8 cellular contexts compared by ENCODE assay signal in the genomic region with DNA sequence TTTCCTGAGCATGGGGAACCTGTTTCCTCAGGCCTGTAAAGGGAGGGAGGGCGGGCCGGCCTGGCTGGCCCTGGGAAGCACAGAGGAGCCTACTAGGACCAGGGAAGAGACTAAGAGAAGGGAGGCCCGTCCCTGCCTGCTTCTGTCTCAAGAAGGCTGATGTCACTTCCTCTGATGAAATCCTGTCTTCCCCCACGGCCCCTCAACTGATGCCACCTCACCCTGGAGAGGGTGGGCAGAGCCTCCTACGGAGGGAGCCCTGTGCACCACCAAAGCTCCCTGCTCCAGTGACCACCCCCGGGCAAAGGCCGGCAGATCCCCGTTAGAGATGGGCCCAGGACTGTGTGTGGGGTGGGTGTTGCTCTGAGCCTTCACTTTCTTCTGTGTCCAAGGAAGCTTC. TPM values are rescaled to one million over a fixed set of nuclear protein-coding genes. Genes with fewer than 3 reads are reported as not detected.
DNase-seq lines count a peak whose midpoint lies in the region; ATAC-seq, FAIRE-seq and TF ChIP-seq lines count a peak whose summit lies in the region.

No MANE protein-coding gene starts in this region.

- intact Hi-C loops in adrenal gland (cut with DNase I): loop anchor here in 1 of 2 donors (5.0 kb wide), 1 partner anchor 35 kb away; no protein-coding TSS in a partner anchor
- intact Hi-C loops in left lung (cut with DNase I): no loop called here
- intact Hi-C loops in PC-9 (cut with micrococcal nuclease; ENCODE audit: unreplicated experiment): no loop called here

- ATAC-seq in A549: peak; percentile 15 to 26; a peak in 4 of 6 replicates
- ATAC-seq in left lung: peak; percentile 22
- no peak for ATAC-seq in T-helper 17 cell

- peaks cover 7% of the 10 kb centered on the region; the same call in 2 of the 3 replicates for H3K4me1 ChIP-seq in A549
- peaks cover 0 to 17% of the 10 kb centered on the region in 2 donors for H3K4me1 ChIP-seq in adrenal gland (replicated peaks in 1 of 2)
- H3K4me1 ChIP-seq in left lung: peaks cover 0 to 75% of the 10 kb centered on the region in 2 donors
- H3K4me1 ChIP-seq in PC-9 (replicated peaks; ENCODE audit: insufficient read depth): no peaks in the 10 kb centered on the region

- TF ChIP-seq CTCF in A549 (IDR thresholded peaks at IDR 0.05) (no peak), adrenal gland (IDR thresholded peaks at IDR 0.05) (no peak), left lung (IDR thresholded peaks at IDR 0.05) (no peak), PC-9 (conservative IDR thresholded peaks at IDR 0.05) (no peak)

- no peaks in the 10 kb centered on the region for H3K9me3 ChIP-seq in A549
- no peaks in the 10 kb centered on the region for H3K9me3 ChIP-seq in adrenal gland (replicated peaks in 1 of 3)
- no peaks in the 10 kb centered on the region for H3K9me3 ChIP-seq in left lung
- no peaks in the 10 kb centered on the region for H3K9me3 ChIP-seq in PC-9 (ENCODE audit: insufficient read depth, low read depth)
- H3K9me3 ChIP-seq in T-helper 17 cell (ENCODE audit: control insufficient read depth, low read length, poor library complexity, severe bottlenecking): no peaks in the 10 kb centered on the region

- no peak for TF ChIP-seq RAD21 in A549 (conservative IDR thresholded peaks at IDR 0.05 in 1 of 2, IDR thresholded peaks at IDR 0.05 in 1 of 2)

- POLR2A ChIA-PET in A549 (lab: Yijun Ruan, JAX) (no interaction called here), PC-9 (lab: Charles Lee; ENCODE audit: unreplicated experiment) (interaction anchor here (0.6 kb wide), 1 partner anchor 48 kb away, joined by 4 read pairs; no protein-coding TSS in a partner anchor)

- no peak for TF ChIP-seq EP300 in A549 (IDR thresholded peaks at IDR 0.05)

- WGBS in A549 (ENCODE audit: missing lambda C conversion rate): 50% methylated on average over 7 of the region's 8 CpGs
- 52 to 63% (median 58%) methylated on average over 5 to 8 of the region's 8 CpGs for WGBS in adrenal gland, 4 donors

- TF ChIP-seq POLR2A in A549 (IDR thresholded peaks at IDR 0.05; ENCODE audit: low read length) (no peak), adrenal gland (IDR thresholded peaks at IDR 0.05) (no peak), GM12891 (IDR thresholded peaks at IDR 0.05; ENCODE audit: low read depth, low read length) (no peak)

- CTCF ChIA-PET in A549 (lab: Yijun Ruan, JAX): interaction anchor here (0.7 kb wide), 1 partner anchor 35 kb away, joined by 5 read pairs; no protein-coding TSS in a partner anchor
- CTCF ChIA-PET in PC-9 (lab: Charles Lee): no interaction called here

- peaks cover 6% of the 10 kb centered on the region for H3K27me3 Mint-ChIP-seq in T-helper 17 cell

- H3K4me1 Mint-ChIP-seq in T-helper 17 cell: peaks cover 14% of the 10 kb centered on the region

- no peak overlapping the region for H3K4me3 ChIP-seq in A549
- peak overlapping the region; percentile 36 for H3K4me3 ChIP-seq in Jurkat, Clone E6-1 (ENCODE audit: low read length)
- H3K4me3 ChIP-seq in adrenal gland: no peak overlapping the region
- H3K4me3 ChIP-seq in left lung: no peak overlapping the region
- no peak overlapping the region for H3K4me3 ChIP-seq in PC-9

- H2AFZ ChIP-seq in PC-9: no peak overlapping the region

- H3K27me3 ChIP-seq in adrenal gland: no peaks in the 10 kb centered on the region
- H3K27me3 ChIP-seq in left lung: no peaks in the 10 kb centered on the region
- H3K27me3 ChIP-seq in PC-9 (ENCODE audit: insufficient read depth, low read depth): no peaks in the 10 kb centered on the region

- H3K9me2 ChIP-seq in PC-9 (ENCODE audit: insufficient read depth): no peaks in the 10 kb centered on the region

- H3K4me2 ChIP-seq in A549 (no peak overlapping the region; the same call in 2 of the 3 replicates), PC-9 (no peak overlapping the region)

- BruUV-seq in PC-9 (replicated peaks; lab: Mats Ljungman, UMichigan): no TSS peak

- peaks cover 3% of the 10 kb centered on the region for H3K36me3 Mint-ChIP-seq in T-helper 17 cell (ENCODE audit: low read depth)

- H3K4me3 Mint-ChIP-seq in T-helper 17 cell: no peak overlapping the region

- DNase-seq in A549 (ENCODE audit: low read depth in 1 of 2, low spot score in 1 of 2): no peak
- peak; percentile 60 for DNase-seq in Jurkat, Clone E6-1 (ENCODE audit: low read depth, low spot score)
- DNase-seq in adrenal gland: peak in 2 of 7 donors; percentile 32 to 43
- DNase-seq in left lung: peak in 1 of 2 donors; percentile 61
- DNase-seq in NCI-H1092 (lab: John Stamatoyannopoulos, UW): no peak
- DNase-seq in GM12891 (ENCODE audit: insufficient read length, low spot score): no peak
- DNase-seq in PC-9: no peak
- DNase-seq in T-helper 17 cell: no peak

- H4K20me1 ChIP-seq in PC-9 (ENCODE audit: insufficient read depth): 0 out of 2 replicates have a peak, but pooled peaks cover 3% of the 10 kb centered on the region

- no peaks in the 10 kb centered on the region for H3K79me2 ChIP-seq in PC-9 (ENCODE audit: low read depth)

- H3K36me3 ChIP-seq in adrenal gland (replicated peaks in 1 of 2): no peaks in the 10 kb centered on the region
- peaks cover 0 to 9% of the 10 kb centered on the region in 2 donors for H3K36me3 ChIP-seq in left lung
- H3K36me3 ChIP-seq in PC-9 (ENCODE audit: low read depth): no peaks in the 10 kb centered on the region

- no peak overlapping the region for H3K27ac Mint-ChIP-seq in T-helper 17 cell

- H3F3A ChIP-seq in PC-9 (ENCODE audit: insufficient read depth, low read depth): peaks cover 18% of the 10 kb centered on the region

- FAIRE-seq in A549 (lab: Jason Lieb, UNC) (no peak), GM12891 (lab: Jason Lieb, UNC) (no peak)

- H3K27ac ChIP-seq in A549: peak overlapping the region in 1 of 2 experiments; percentile 70; a peak in 3 of 6 replicates
- peak overlapping the region in 4 of 5 donors; percentile 19 to 74 (median 35) for H3K27ac ChIP-seq in adrenal gland
- peak overlapping the region; percentile 75 to 94 for H3K27ac ChIP-seq in left lung
- H3K27ac ChIP-seq in PC-9: no peak overlapping the region

TF ChIP-seq in A549, 52 proteins besides CTCF, POLR2A, EP300 and RAD21 (continues in another document):
- TF ChIP-seq PHF8 (IDR thresholded peaks at IDR 0.05; ENCODE audit: borderline replicate concordance, low read depth): no peak
- TF ChIP-seq FOSL2 (IDR thresholded peaks at IDR 0.05): no peak
- TF ChIP-seq FOSL2 (CRISPR knock-in tag; IDR thresholded peaks at IDR 0.05): no peak

TF ChIP-seq in GM12891, 5 proteins besides CTCF, POLR2A, EP300 and RAD21:
- no peak for TF ChIP-seq POU2F2 (IDR thresholded peaks at IDR 0.05; ENCODE audit: low read depth, low read length)
- no peak for TF ChIP-seq POLR2AphosphoS5 (IDR thresholded peaks at IDR 0.05; ENCODE audit: low read depth, low read length)

RNA-seq across cellular contexts. Expression of a gene that starts 1.0 kb away (rescaled TPM):
- 3.3 and 3.9 TPM in 2 replicates for polyA plus RNA-seq in A549 (2011; rRNA removed)
- polyA plus RNA-seq in A549 (2012; cell fraction: cytosol; rRNA removed): 1.8 and 2.1 TPM in 2 replicates
- 16.9 and 20.3 TPM in 2 replicates for polyA plus RNA-seq in A549 (2012; cell fraction: nucleus; rRNA removed)
- 1.9 to 3.8 TPM (median 3.4 TPM) in 3 replicates for polyA plus RNA-seq in A549 (2017; fragmentation: RNase III; extraction: RNeasy Plus Mini Kit Qiagen cat#74134 plus additional on column Dnase treatment)
- 3.1 and 3.7 TPM in 2 replicates for polyA minus RNA-seq in A549 (2011; rRNA and poly(A)+ RNA removed)
- 1.4 TPM for polyA plus RNA-seq in Jurkat, Clone E6-1 (2012; ENCODE audit: insufficient read depth, insufficient read length)
- total RNA-seq in adrenal gland: 10 to 100 TPM in 5 of 8 donors, 1 to 10 TPM in 3; 3.4 to 18.9 (median 12.5) TPM
- 10 to 100 TPM in 2 of 3 donors, 1 to 10 TPM in 1; 5.1 to 17.3 (median 11.9) TPM for polyA plus RNA-seq in adrenal gland
- total RNA-seq in left lung: 10 to 100 TPM; 20.6 to 52.3 TPM
- polyA plus RNA-seq in GM12891 (2012; ENCODE audit: low read depth, missing spikeins): 1.6 TPM
- total RNA-seq in PC-9 (2021): 1.5 and 2.8 TPM in 2 replicates
- 10 to 100 TPM in 1 of 2 donors, 1 to 10 TPM in 1; 3.1 to 14.5 TPM for total RNA-seq in T-helper 17 cell

RNA-seq across cellular contexts. Expression of a gene that starts 14.3 kb away (rescaled TPM):
- polyA plus RNA-seq in A549 (2011; rRNA removed) (24.9 and 28.6 TPM in 2 replicates), A549 (2017; fragmentation: RNase III; extraction: RNeasy Plus Mini Kit Qiagen cat#74134 plus additional on column Dnase treatment) (45.3 to 47.8 TPM (median 46.7 TPM) in 3 replicates), adrenal gland (100 to 1,000 TPM in 2 of 3 donors, 10 to 100 TPM in 1; 10.4 to 403 (median 296) TPM)
- polyA plus RNA-seq in A549 (2012; cell fraction: cytosol; rRNA removed): 47.0 and 50.9 TPM in 2 replicates
- polyA plus RNA-seq in A549 (2012; cell fraction: nucleus; rRNA removed): 539 and 545 TPM in 2 replicates
- polyA minus RNA-seq in A549 (2011; rRNA and poly(A)+ RNA removed): 12.0 and 12.7 TPM in 2 replicates
- polyA plus RNA-seq in Jurkat, Clone E6-1 (2012; ENCODE audit: insufficient read depth, insufficient read length): 43.4 TPM
- total RNA-seq in adrenal gland (100 to 1,000 TPM in 1 of 8 donors, 10 to 100 TPM in 6, 1 to 10 TPM in 1; 8.7 to 115 (median 30.2) TPM), left lung (10 to 100 TPM; 24.0 to 29.9 TPM), PC-9 (2021) (119 and 121 TPM in 2 replicates), T-helper 17 cell (10 to 100 TPM; 71.6 to 97.2 TPM)
- 15.1 TPM for polyA plus RNA-seq in GM12891 (2012; ENCODE audit: low read depth, missing spikeins)

RNA-seq across cellular contexts. Expression of a gene that starts 56.2 kb away (rescaled TPM):
- polyA plus RNA-seq in A549 (2011; rRNA removed): 3.5 and 4.2 TPM in 2 replicates
- polyA plus RNA-seq in A549 (2012; cell fraction: cytosol; rRNA removed): 1.2 and 1.6 TPM in 2 replicates
- 1.7 TPM in 2 replicates for polyA plus RNA-seq in A549 (2012; cell fraction: nucleus; rRNA removed)
- 1.9 to 2.5 TPM (median 2.0 TPM) in 3 replicates for polyA plus RNA-seq in A549 (2017; fragmentation: RNase III; extraction: RNeasy Plus Mini Kit Qiagen cat#74134 plus additional on column Dnase treatment)
- polyA minus RNA-seq in A549 (2011; rRNA and poly(A)+ RNA removed): 1.4 and 2.7 TPM in 2 replicates
- polyA plus RNA-seq in Jurkat, Clone E6-1 (2012; ENCODE audit: insufficient read depth, insufficient read length): 6.2 TPM
- 1 to 10 TPM; 1.0 to 5.8 (median 3.8) TPM for total RNA-seq in adrenal gland
- 10 to 100 TPM in 2 of 3 donors, 1 to 10 TPM in 1; 5.0 to 20.2 (median 14.6) TPM for polyA plus RNA-seq in adrenal gland
- 1 to 10 TPM; 2.9 to 4.1 TPM for total RNA-seq in left lung
- 5.7 TPM for polyA plus RNA-seq in GM12891 (2012; ENCODE audit: low read depth, missing spikeins)
- total RNA-seq in PC-9 (2021): 7.4 TPM in 2 replicates
- 1 to 10 TPM; 5.1 TPM for total RNA-seq in T-helper 17 cell

RNA-seq across cellular contexts. Expression of a gene that starts 57.4 kb away (rescaled TPM):
- polyA plus RNA-seq in A549 (2011; rRNA removed) (10.0 and 13.1 TPM in 2 replicates), A549 (2017; fragmentation: RNase III; extraction: RNeasy Plus Mini Kit Qiagen cat#74134 plus additional on column Dnase treatment) (36.7 to 38.4 TPM (median 38.2 TPM) in 3 replicates), adrenal gland (10 to 100 TPM; 36.7 to 54.6 (median 47.9) TPM)
- 19.7 and 25.3 TPM in 2 replicates for polyA plus RNA-seq in A549 (2012; cell fraction: cytosol; rRNA removed)
- polyA plus RNA-seq in A549 (2012; cell fraction: nucleus; rRNA removed): 30.0 and 34.0 TPM in 2 replicates
- polyA minus RNA-seq in A549 (2011; rRNA and poly(A)+ RNA removed): 22.3 and 25.4 TPM in 2 replicates
- 57.8 TPM for polyA plus RNA-seq in Jurkat, Clone E6-1 (2012; ENCODE audit: insufficient read depth, insufficient read length)
- total RNA-seq in adrenal gland (10 to 100 TPM; 24.8 to 76.8 (median 51.8) TPM), left lung (10 to 100 TPM; 25.0 to 33.0 TPM), PC-9 (2021) (62.6 and 70.3 TPM in 2 replicates), T-helper 17 cell (10 to 100 TPM; 66.1 to 66.8 TPM)
- 26.7 TPM for polyA plus RNA-seq in GM12891 (2012; ENCODE audit: low read depth, missing spikeins)
